Comparison of ENCODE assay signal across 1 cellular context in genomic region chr1:177185209-177185608, GRCh38.
TF ChIP-seq lines count a peak whose summit lies in the region.

No MANE protein-coding gene starts in this region.

TF ChIP-seq in SK-N-SH treated with all-trans-retinoic acid at 6 μM for 48 hours, 23 proteins besides CTCF, POLR2A, EP300 and RAD21 (continued from another document):
- no peak for TF ChIP-seq CSRNP3 (CRISPR knock-in tag; IDR thresholded peaks at IDR 0.05)
